39 cellular contexts compared by ENCODE assay signal in genomic region chr19:44232867-44233266, GRCh38. TPM values are rescaled to one million over a fixed set of nuclear protein-coding genes. Genes with fewer than 3 reads are reported as not detected.
"Had no signal": no experiment of that assay in that cellular context is flagged by ENCODE, and none has a peak within 500 bp of the region (broad histone marks: within the 10 kb centered on the region; RNA-seq: fewer than 3 reads in every experiment).

No MANE protein-coding gene starts in this region.

- H3K27me3 ChIP-seq: adrenal gland, ascending aorta, body of pancreas, brain microvascular endothelial cell, breast epithelium, cardiac muscle cell had no signal

- H3K4me3 ChIP-seq: ascending aorta, body of pancreas, breast epithelium, cardiac muscle cell had no signal

- H3K27ac ChIP-seq: adrenal gland, ascending aorta, body of pancreas, brain microvascular endothelial cell, breast epithelium, cardiac muscle cell had no signal

- H3K27me3 Mint-ChIP-seq: activated naive CD4-positive, alpha-beta T cell treated with anti-CD3 and anti-CD28 coated beads, Interleukin-2, amount 10 ng/mL, durations not matched to agents 7 days and 5 days; activated naive CD4-positive, alpha-beta T cell treated with anti-CD3 and anti-CD28 coated beads, Interleukin-2, amount 50 U/mL, for 24 hours; activated naive CD8-positive, alpha-beta T cell; activated naive CD8-positive, alpha-beta T cell treated with anti-CD3 and anti-CD28 coated beads for 36 hours; activated naive CD8-positive, alpha-beta T cell treated with anti-CD3 and anti-CD28 coated beads, Interleukin-2, amount 10 ng/mL, durations not matched to agents 7 days and 5 days; activated naive CD8-positive, alpha-beta T cell treated with anti-CD3 and anti-CD28 coated beads, Interleukin-2, amount 50 U/mL, for 24 hours; activated T-cell treated with anti-CD3 and anti-CD28 coated beads, Interleukin-2, amount 50 U/mL, for 24 hours; activated T-helper 17 cell treated with anti-CD3 and anti-CD28 coated beads, Interleukin-2, amount 50 U/mL, for 72 hours; central memory CD8-positive, alpha-beta T cell had no signal

- H3K27ac Mint-ChIP-seq: activated naive CD4-positive, alpha-beta T cell treated with anti-CD3 and anti-CD28 coated beads for 36 hours; activated naive CD4-positive, alpha-beta T cell treated with anti-CD3 and anti-CD28 coated beads, Interleukin-2, amount 10 ng/mL, durations not matched to agents 7 days and 5 days; activated naive CD4-positive, alpha-beta T cell treated with anti-CD3 and anti-CD28 coated beads, Interleukin-2, amount 50 U/mL, for 24 hours; activated naive CD4-positive, alpha-beta T cell treated with anti-CD3 and anti-CD28 coated beads, Interleukin-2, amount 50 U/mL, for 72 hours; activated naive CD8-positive, alpha-beta T cell; activated naive CD8-positive, alpha-beta T cell treated with anti-CD3 and anti-CD28 coated beads for 36 hours; activated naive CD8-positive, alpha-beta T cell treated with anti-CD3 and anti-CD28 coated beads, Interleukin-2, amount 10 ng/mL, durations not matched to agents 7 days and 5 days; activated naive CD8-positive, alpha-beta T cell treated with anti-CD3 and anti-CD28 coated beads, Interleukin-2, amount 50 U/mL, for 24 hours; activated T-cell treated with anti-CD3 and anti-CD28 coated beads, Interleukin-2, amount 50 U/mL, for 24 hours; activated T-cell treated with anti-CD3 and anti-CD28 coated beads, Interleukin-2, amount 50 U/mL, for 72 hours; activated T-helper 1 cell treated with anti-CD3 and anti-CD28 coated beads, Interleukin-12 subunit alpha, Interleukin-12 subunit beta, Interleukin-2, Interleukin-4 antibody, amounts not matched to agents 30 ng/mL and 10 ng/mL and 1 ng/mL, durations not matched to agents 14 hours and 24 hours and 36 hours; activated T-helper 17 cell treated with anti-CD3 and anti-CD28 coated beads, Interleukin-2, amount 50 U/mL, for 72 hours; activated T-helper 2 cell treated with anti-CD3 and anti-CD28 coated beads, Interferon-gamma antibody, Interleukin-2, Interleukin-4, amounts not matched to agents 10 μg/mL and 5 μg/mL and 100 μg/mL, durations not matched to agents 14 hours and 24 hours and 36 hours; brain had no signal

- H3K4me3 Mint-ChIP-seq: activated naive CD4-positive, alpha-beta T cell treated with anti-CD3 and anti-CD28 coated beads for 36 hours; activated naive CD4-positive, alpha-beta T cell treated with anti-CD3 and anti-CD28 coated beads, Interleukin-2, amount 10 ng/mL, durations not matched to agents 7 days and 5 days; activated naive CD4-positive, alpha-beta T cell treated with anti-CD3 and anti-CD28 coated beads, Interleukin-2, amount 50 U/mL, for 24 hours; activated naive CD8-positive, alpha-beta T cell; activated naive CD8-positive, alpha-beta T cell treated with anti-CD3 and anti-CD28 coated beads for 36 hours; activated naive CD8-positive, alpha-beta T cell treated with anti-CD3 and anti-CD28 coated beads, Interleukin-2, amount 10 ng/mL, durations not matched to agents 7 days and 5 days; activated naive CD8-positive, alpha-beta T cell treated with anti-CD3 and anti-CD28 coated beads, Interleukin-2, amount 50 U/mL, for 24 hours; activated T-cell treated with anti-CD3 and anti-CD28 coated beads, Interleukin-2, amount 50 U/mL, for 24 hours; activated T-cell treated with anti-CD3 and anti-CD28 coated beads, Interleukin-2, amount 50 U/mL, for 4 hours; activated T-cell treated with anti-CD3 and anti-CD28 coated beads, Interleukin-2, amount 50 U/mL, for 72 hours; activated T-helper 1 cell treated with anti-CD3 and anti-CD28 coated beads, Interleukin-12 subunit alpha, Interleukin-12 subunit beta, Interleukin-2, Interleukin-4 antibody, amounts not matched to agents 30 ng/mL and 10 ng/mL and 1 ng/mL, durations not matched to agents 14 hours and 24 hours and 36 hours; activated T-helper 17 cell treated with anti-CD3 and anti-CD28 coated beads, Interleukin-2, amount 50 U/mL, for 72 hours; brain; central memory CD8-positive, alpha-beta T cell had no signal

- DNase-seq: activated effector memory CD4-positive, alpha-beta T cell treated with anti-CD3 and anti-CD28 coated beads, Interleukin-2, amount 50 U/mL, for 16 hours; activated effector memory CD4-positive, alpha-beta T cell treated with Interleukin-2 at 50 U/mL for 16 hours; activated gamma-delta T cell; activated gamma-delta T cell treated with Interleukin-2 at 50 U/mL for 16 hours; activated naive CD4-positive, alpha-beta T cell; activated naive CD4-positive, alpha-beta T cell treated with anti-CD3 and anti-CD28 coated beads for 36 hours; activated naive CD4-positive, alpha-beta T cell treated with anti-CD3 and anti-CD28 coated beads, Interleukin-2, amount 10 ng/mL, durations not matched to agents 7 days and 5 days; activated naive CD4-positive, alpha-beta T cell treated with anti-CD3 and anti-CD28 coated beads, Interleukin-2, amount 50 U/mL, for 16 hours; activated naive CD4-positive, alpha-beta T cell treated with Interleukin-2 at 50 U/mL for 16 hours; activated naive CD8-positive, alpha-beta T cell treated with anti-CD3 and anti-CD28 coated beads for 36 hours; activated naive CD8-positive, alpha-beta T cell treated with anti-CD3 and anti-CD28 coated beads, Interleukin-2, amount 10 ng/mL, durations not matched to agents 7 days and 5 days; activated naive CD8-positive, alpha-beta T cell treated with anti-CD3 and anti-CD28 coated beads, Interleukin-2, amount 50 U/mL, for 24 hours; activated T-cell treated with anti-CD3 and anti-CD28 coated beads for 4 hours; activated T-cell treated with anti-CD3 and anti-CD28 coated beads, Interleukin-2, amount 50 U/mL, for 1 hour; activated T-cell treated with anti-CD3 and anti-CD28 coated beads, Interleukin-2, amount 50 U/mL, for 24 hours; activated T-cell treated with anti-CD3 and anti-CD28 coated beads, Interleukin-2, amount 50 U/mL, for 4 hours; activated T-cell treated with anti-CD3 and anti-CD28 coated beads, Interleukin-2, amount 50 U/mL, for 48 hours; activated T-cell treated with anti-CD3 and anti-CD28 coated beads, Interleukin-2, amount 50 U/mL, for 72 hours; adrenal gland; amniotic stem cell; amygdala; anterior cingulate cortex; aorta; body of pancreas; brain microvascular endothelial cell; caudate nucleus; central memory CD4-positive, alpha-beta T cell; cerebellar nuclear complex had no signal

- H3K4me1 ChIP-seq: adrenal gland, ascending aorta, body of pancreas, breast epithelium had no signal

- ATAC-seq: activated naive CD4-positive, alpha-beta T cell treated with anti-CD3 and anti-CD28 coated beads, Interleukin-2, amount 50 U/mL, for 72 hours; activated naive CD8-positive, alpha-beta T cell treated with anti-CD3 and anti-CD28 coated beads, Interleukin-2, amount 50 U/mL, for 24 hours; activated T-cell treated with anti-CD3 and anti-CD28 coated beads, Interleukin-2, amount 50 U/mL, for 4 hours; activated T-cell treated with anti-CD3 and anti-CD28 coated beads, Interleukin-2, amount 50 U/mL, for 72 hours; activated T-helper 17 cell treated with anti-CD3 and anti-CD28 coated beads, Interleukin-2, amount 50 U/mL, for 72 hours; body of pancreas had no signal

- H3K4me1 Mint-ChIP-seq: activated naive CD4-positive, alpha-beta T cell treated with anti-CD3 and anti-CD28 coated beads, Interleukin-2, amount 50 U/mL, for 24 hours; activated naive CD8-positive, alpha-beta T cell treated with anti-CD3 and anti-CD28 coated beads for 36 hours; activated naive CD8-positive, alpha-beta T cell treated with anti-CD3 and anti-CD28 coated beads, Interleukin-2, amount 50 U/mL, for 24 hours; brain had no signal

RNA-seq across cellular contexts. Expression of gene ZNF233, which starts 26.8 kb away (rescaled TPM):
- total RNA-seq: activated T-cell treated with anti-CD3 and anti-CD28 coated beads, Interleukin-2, amount 50 U/mL, for 4 hours; activated T-helper 2 cell treated with anti-CD3 and anti-CD28 coated beads, Interferon-gamma antibody, Interleukin-2, Interleukin-4, amounts not matched to agents 10 μg/mL and 5 μg/mL and 100 μg/mL, durations not matched to agents 14 hours and 24 hours and 36 hours; ascending aorta had no signal
